8 cellular contexts compared by ENCODE assay signal in genomic region chr14:92973265-92973797, GRCh38. TPM values are rescaled to one million over a fixed set of nuclear protein-coding genes. Genes with fewer than 3 reads are reported as not detected.
DNase-seq lines count a peak whose midpoint lies in the region; ATAC-seq and TF ChIP-seq lines count a peak whose summit lies in the region.

No MANE protein-coding gene starts in this region.

- H3K4me3 Mint-ChIP-seq in GM23338, result no peak overlapping the region
- no peak overlapping the region for H3K4me3 Mint-ChIP-seq in mesothelial cell of epicardium

- peaks cover 25% of the 10 kb centered on the region for H3K9me3 Mint-ChIP-seq in GM23338
- peaks cover 23% of the 10 kb centered on the region for H3K9me3 Mint-ChIP-seq in mesothelial cell of epicardium

- H3K36me3 Mint-ChIP-seq in GM23338 (ENCODE audit: low read depth) (peaks cover 27% of the 10 kb centered on the region), mesothelial cell of epicardium (peaks cover 25% of the 10 kb centered on the region)

- H3K27ac Mint-ChIP-seq in GM23338, result no peak overlapping the region
- no peak overlapping the region for H3K27ac Mint-ChIP-seq in mesothelial cell of epicardium

- peaks cover 4% of the 10 kb centered on the region for H3K36me3 ChIP-seq in BE2C
- 0 out of 2 replicates have a peak, but pooled peaks cover 5% of the 10 kb centered on the region for H3K36me3 ChIP-seq in GM23338 (ENCODE audit: insufficient read depth)
- peaks cover 0 to 2% of the 10 kb centered on the region in 2 donors for H3K36me3 ChIP-seq in vagina

- no peak overlapping the region for H3K4me3 ChIP-seq in BE2C (ENCODE audit: low read depth, low read length)
- H3K4me3 ChIP-seq in GM23338, result no peak overlapping the region
- no peak overlapping the region for H3K4me3 ChIP-seq in epithelial cell of proximal tubule (ENCODE audit: low read depth, low read length)
- H3K4me3 ChIP-seq in vagina, result peak overlapping the region in 1 of 2 donors; percentile 2

- no peak for TF ChIP-seq POLR2A in vagina (IDR thresholded peaks at IDR 0.05)

- intact Hi-C loops in vagina (cut with DNase I), result loop anchor here (10.0 kb wide), 1 partner anchor 111 kb away; no protein-coding TSS in a partner anchor

- no peak overlapping the region for H3K4me2 ChIP-seq in GM23338

- peaks cover 22% of the 10 kb centered on the region for H3K4me1 ChIP-seq in BE2C
- peaks cover 18% of the 10 kb centered on the region for H3K4me1 ChIP-seq in GM23338 (ENCODE audit: insufficient read depth)
- H3K4me1 ChIP-seq in vagina, result peaks cover 34% of the 10 kb centered on the region

- H2AFZ ChIP-seq in GM23338, result no peak overlapping the region

- peaks cover 28% of the 10 kb centered on the region for H3K27me3 Mint-ChIP-seq in GM23338 (ENCODE audit: insufficient read depth, low read depth, poor library complexity)
- H3K27me3 Mint-ChIP-seq in mesothelial cell of epicardium (ENCODE audit: low read depth), result no peaks in the 10 kb centered on the region

- H3K4me1 Mint-ChIP-seq in GM23338 (peaks cover 37% of the 10 kb centered on the region), mesothelial cell of epicardium (no peaks in the 10 kb centered on the region)

- no peaks in the 10 kb centered on the region for H3F3A ChIP-seq in GM23338 (replicated peaks; ENCODE audit: low read depth)

- peak; percentile 90 for ATAC-seq in GM23338
- ATAC-seq in HG03175 (IDR thresholded peaks at IDR 0.05; ENCODE audit: unreplicated experiment), result no peak
- no peak for ATAC-seq in HG02571 (IDR thresholded peaks at IDR 0.05; ENCODE audit: unreplicated experiment)

- H3K9me3 ChIP-seq in BE2C (no peaks in the 10 kb centered on the region; the same call in 1 of the 2 replicates), vagina (peaks cover 5% of the 10 kb centered on the region)

- H4K20me1 ChIP-seq in GM23338 (replicated peaks; ENCODE audit: insufficient read depth), result no peaks in the 10 kb centered on the region; the same call in 1 of the 2 replicates

- TF ChIP-seq CTCF in BE2C (IDR thresholded peaks at IDR 0.05; ENCODE audit: low read depth, low read length) (peak; percentile 98), GM23338 (conservative IDR thresholded peaks at IDR 0.05; ENCODE audit: low read depth in 2 of 2) (peak; percentile 84 to 90), epithelial cell of proximal tubule (conservative IDR thresholded peaks at IDR 0.05; ENCODE audit: low read depth, low read length) (peak; percentile 90), mesothelial cell of epicardium (IDR thresholded peaks at IDR 0.05; ENCODE audit: unreplicated experiment) (peak; percentile 30), vagina (IDR thresholded peaks at IDR 0.05) (peak; percentile 46 to 94 (median 50))

- H3K79me2 ChIP-seq in GM23338 (replicated peaks; ENCODE audit: insufficient read depth), result peaks cover 3% of the 10 kb centered on the region; the same call in 1 of the 2 replicates

- DNase-seq in BE2C, result peak; percentile 90
- peak; percentile 89 for DNase-seq in GM23338 (ENCODE audit: low spot score)
- DNase-seq in RPMI8226, result peak; percentile 8
- DNase-seq in epithelial cell of proximal tubule (ENCODE audit: low read depth), result peak; percentile 39
- no peak for DNase-seq in mesothelial cell of epicardium (ENCODE audit: low spot score in 2 of 2, unreplicated experiment in 2 of 2)
- peak in 1 of 2 donors; percentile 96 for DNase-seq in vagina (ENCODE audit: extremely low spot score in 2 of 2)

- H3K27me3 ChIP-seq in BE2C (no peaks in the 10 kb centered on the region), GM23338 (ENCODE audit: insufficient read depth) (no peaks in the 10 kb centered on the region), vagina (no peaks in the 10 kb centered on the region)

- H3K9me2 ChIP-seq in GM23338 (ENCODE audit: insufficient read depth), result 0 out of 2 replicates have a peak, but pooled peaks cover 2% of the 10 kb centered on the region

- H3K27ac ChIP-seq in GM23338 (ENCODE audit: low read depth), result no peak overlapping the region
- H3K27ac ChIP-seq in vagina, result peak overlapping the region; percentile 80

TF ChIP-seq in GM23338, 12 proteins besides CTCF, POLR2A, EP300 and RAD21:
- TF ChIP-seq JUNB (IDR thresholded peaks at IDR 0.05; ENCODE audit: unreplicated experiment) (no peak), ZNF331 (CRISPR knock-in tag; IDR thresholded peaks at IDR 0.05; ENCODE audit: low read depth) (no peak), ZNF462 (CRISPR knock-in tag; IDR thresholded peaks at IDR 0.05) (no peak), EZH2 (IDR thresholded peaks at IDR 0.05; ENCODE audit: low read depth, unreplicated experiment) (no peak), CREB1 (CRISPR knock-in tag; IDR thresholded peaks at IDR 0.05; ENCODE audit: low read depth) (no peak), ZNF114 (CRISPR knock-in tag; IDR thresholded peaks at IDR 0.05) (no peak)
TF ChIP-seq in GM23338: peak in this region for 0.

RNA-seq across cellular contexts. Expression of gene CHGA, which starts 50.4 kb away (rescaled TPM):
- polyA plus RNA-seq in BE2C (2012; ENCODE audit: insufficient read depth, insufficient read length, low read depth), result 6,216 TPM
- 13.9 and 20.9 TPM in 2 replicates for total RNA-seq in GM23338 (2014; rRNA removed; shearing (Covaris generic))
- 18.9 and 19.6 TPM in 2 replicates for polyA plus RNA-seq in GM23338 (2016; fragmentation: Nextera tagmentation; extraction: Ambion mirVana)
- not detected in 2 replicates for total RNA-seq in epithelial cell of proximal tubule
- total RNA-seq in mesothelial cell of epicardium, result not detected in 3 replicates
- total RNA-seq in vagina, result 5.4 TPM

Comparison
In these comparisons a context has a peak if more than half of its experiments do, and no peak if none do; other contexts are left out.
1. DNase-seq: peak in BE2C (single experiment), GM23338 (single experiment), RPMI8226 (single experiment) and epithelial cell of proximal tubule (single experiment); none in mesothelial cell of epicardium (0 of 2).
2. CTCF ChIP-seq: peak in every context shown above with its lines; median percentile 98 in BE2C; 90 in epithelial cell of proximal tubule; 87 in GM23338; 50 in vagina; 30 in mesothelial cell of epicardium.